ENCODE assay signal across 13 cellular contexts in the genomic region with DNA sequence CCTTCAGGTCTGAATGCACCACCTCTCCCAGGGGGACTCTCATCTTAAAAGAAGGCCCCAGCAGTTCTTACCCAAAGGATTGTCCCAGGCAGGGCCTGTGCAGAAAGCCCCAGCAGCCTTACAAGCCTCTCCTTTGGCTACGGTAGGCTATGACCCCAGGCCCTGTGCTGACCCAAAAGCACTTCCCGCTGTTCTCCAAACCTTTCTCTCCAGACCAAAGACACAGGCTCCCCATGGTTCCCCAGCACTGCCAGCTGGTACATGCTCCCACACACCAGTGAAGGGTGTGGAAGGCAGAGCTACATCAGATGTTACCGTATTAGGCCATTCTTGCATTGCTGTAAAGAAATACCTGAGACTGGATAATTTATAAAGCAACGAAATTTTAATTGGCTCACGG. TPM values are rescaled to one million over a fixed set of nuclear protein-coding genes. Genes with fewer than 3 reads are reported as not detected.
DNase-seq lines count a peak whose midpoint lies in the region; ATAC-seq, FAIRE-seq and TF ChIP-seq lines count a peak whose summit lies in the region.
"Had no signal": no experiment of that assay in that cellular context is flagged by ENCODE, and none has a peak within 500 bp of the region (broad histone marks: within the 10 kb centered on the region; RNA-seq: fewer than 3 reads in every experiment).

No MANE protein-coding gene starts in this region.

- TF ChIP-seq CTCF in astrocyte (IDR thresholded peaks at IDR 0.05; ENCODE audit: insufficient read depth, low read depth, low read length) (no peak), osteocyte (IDR thresholded peaks at IDR 0.05) (no peak)

- no peak overlapping the region for H3K9ac ChIP-seq in astrocyte (ENCODE audit: low read length)

- peak overlapping the region; percentile 58 for H3K4me3 ChIP-seq in CD4-positive, CD25-positive, alpha-beta regulatory T cell (ENCODE audit: low read depth, low read length)
- no peak overlapping the region for H3K4me3 ChIP-seq in astrocyte (ENCODE audit: insufficient read depth, low read depth, low read length)
- H3K4me3 ChIP-seq: mucosa of descending colon, psoas muscle had no signal

- no peaks in the 10 kb centered on the region for H3K36me3 ChIP-seq in CD4-positive, CD25-positive, alpha-beta regulatory T cell (ENCODE audit: control insufficient read depth, insufficient read depth, low read length)
- no peaks in the 10 kb centered on the region for H3K36me3 ChIP-seq in astrocyte (ENCODE audit: insufficient read depth, low read length)

- H3K4me1 Mint-ChIP-seq in CD4-positive, CD25-positive, alpha-beta regulatory T cell, result peaks cover 22 to 80% (median 41%) of the 10 kb centered on the region in 4 donors
- H3K4me1 Mint-ChIP-seq in IgD-negative memory B cell, result peaks cover 49 to 65% (median 57%) of the 10 kb centered on the region in 3 donors
- H3K4me1 Mint-ChIP-seq in astrocyte (ENCODE audit: low read depth, unreplicated experiment), result peaks cover 8% of the 10 kb centered on the region
- peaks cover 24% of the 10 kb centered on the region for H3K4me1 Mint-ChIP-seq in osteocyte (ENCODE audit: unreplicated experiment)

- no peak for DNase-seq in CD4-positive, CD25-positive, alpha-beta regulatory T cell
- DNase-seq in astrocyte (ENCODE audit: low read depth), result no peak
- no peak for DNase-seq in osteocyte (ENCODE audit: extremely low spot score, unreplicated experiment)
- DNase-seq in NCI-H146 (lab: John Stamatoyannopoulos, UW), result no peak
- no peak for DNase-seq in iPS-NIHi11 (ENCODE audit: low spot score)
- DNase-seq: Caco-2, NCI-H1694, NCI-H748 treated with DMSO at 0.1 percent for 48 hours, psoas muscle, SIG-M5 had no signal

- H3K27ac Mint-ChIP-seq in CD4-positive, CD25-positive, alpha-beta regulatory T cell, result peak overlapping the region; percentile 90 to 99 (median 99)
- H3K27ac Mint-ChIP-seq in IgD-negative memory B cell (peak overlapping the region; percentile 43 to 97 (median 90)), astrocyte (ENCODE audit: unreplicated experiment) (no peak overlapping the region), osteocyte (ENCODE audit: unreplicated experiment) (peak overlapping the region; percentile 38)

- no peaks in the 10 kb centered on the region for H3K79me2 ChIP-seq in astrocyte (ENCODE audit: insufficient read depth, low read length)

- peak overlapping the region; percentile 34 to 84 (median 82) for H3K4me3 Mint-ChIP-seq in CD4-positive, CD25-positive, alpha-beta regulatory T cell
- H3K4me3 Mint-ChIP-seq in IgD-negative memory B cell (peak overlapping the region in 3 of 4 donors; percentile 38 to 90 (median 79)), astrocyte (ENCODE audit: unreplicated experiment) (peak overlapping the region; percentile 70), osteocyte (ENCODE audit: unreplicated experiment) (no peak overlapping the region)

- no peak for ATAC-seq in CD4-positive, CD25-positive, alpha-beta regulatory T cell (ENCODE audit: low read depth in 2 of 2)
- no peak for ATAC-seq in HG03460 (IDR thresholded peaks at IDR 0.05; ENCODE audit: unreplicated experiment)

- H3K9me3 ChIP-seq in CD4-positive, CD25-positive, alpha-beta regulatory T cell (ENCODE audit: control insufficient read depth in 2 of 2, low read length in 2 of 2), result peaks cover under 1 to 3% of the 10 kb centered on the region in 2 experiments
- H3K9me3 ChIP-seq in astrocyte (ENCODE audit: insufficient read depth, low read depth, low read length), result no peaks in the 10 kb centered on the region
- H3K9me3 ChIP-seq: mucosa of descending colon, psoas muscle had no signal

- peaks cover 0 to 7% (median 2%) of the 10 kb centered on the region in 7 donors for H3K9me3 Mint-ChIP-seq in CD4-positive, CD25-positive, alpha-beta regulatory T cell
- H3K9me3 Mint-ChIP-seq in IgD-negative memory B cell, result peaks cover 0 to 5% (median 0%) of the 10 kb centered on the region in 3 donors
- peaks cover 2% of the 10 kb centered on the region for H3K9me3 Mint-ChIP-seq in astrocyte (ENCODE audit: unreplicated experiment)
- peaks cover 6% of the 10 kb centered on the region for H3K9me3 Mint-ChIP-seq in osteocyte (ENCODE audit: unreplicated experiment)

- peak overlapping the region; percentile 78 for H3K27ac ChIP-seq in CD4-positive, CD25-positive, alpha-beta regulatory T cell (ENCODE audit: insufficient read depth, low read length, poor library complexity, severe bottlenecking)
- H3K27ac ChIP-seq in astrocyte (ENCODE audit: low read depth, low read length), result no peak overlapping the region
- H3K27ac ChIP-seq: psoas muscle had no signal

- no peak for FAIRE-seq in astrocyte (lab: Jason Lieb, UNC)

- no peaks in the 10 kb centered on the region for H3K27me3 ChIP-seq in CD4-positive, CD25-positive, alpha-beta regulatory T cell (ENCODE audit: control insufficient read depth, insufficient read depth, low read length)
- no peaks in the 10 kb centered on the region for H3K27me3 ChIP-seq in astrocyte (ENCODE audit: insufficient read depth, low read length)

- peaks cover 46% of the 10 kb centered on the region for H3K4me1 ChIP-seq in CD4-positive, CD25-positive, alpha-beta regulatory T cell (ENCODE audit: control insufficient read depth, insufficient read depth, low read length, poor library complexity, severe bottlenecking)
- H3K4me1 ChIP-seq in astrocyte (ENCODE audit: insufficient read depth, low read length), result peaks cover 12% of the 10 kb centered on the region
- H3K4me1 ChIP-seq: psoas muscle had no signal

- H2AFZ ChIP-seq in astrocyte (ENCODE audit: low read depth, low read length), result no peak overlapping the region

- H3K36me3 Mint-ChIP-seq in CD4-positive, CD25-positive, alpha-beta regulatory T cell, result no peaks in the 10 kb centered on the region
- H3K36me3 Mint-ChIP-seq in IgD-negative memory B cell (no peaks in the 10 kb centered on the region), astrocyte (ENCODE audit: low read depth, unreplicated experiment) (peaks cover 10% of the 10 kb centered on the region), osteocyte (ENCODE audit: unreplicated experiment) (no peaks in the 10 kb centered on the region)

- H3K27me3 Mint-ChIP-seq in CD4-positive, CD25-positive, alpha-beta regulatory T cell, result no peaks in the 10 kb centered on the region
- H3K27me3 Mint-ChIP-seq in IgD-negative memory B cell (no peaks in the 10 kb centered on the region), astrocyte (ENCODE audit: low read depth, unreplicated experiment) (peaks cover 10% of the 10 kb centered on the region), osteocyte (ENCODE audit: unreplicated experiment) (no peaks in the 10 kb centered on the region)

- H4K20me1 ChIP-seq in astrocyte (ENCODE audit: insufficient read depth, low read length), result no peaks in the 10 kb centered on the region

- no peak overlapping the region for H3K4me2 ChIP-seq in astrocyte (ENCODE audit: low read length)

RNA-seq across cellular contexts. Expression of a gene that starts 35.4 kb away (rescaled TPM):
- total RNA-seq in CD4-positive, CD25-positive, alpha-beta regulatory T cell, result 215 TPM
- polyA plus RNA-seq in CD4-positive, CD25-positive, alpha-beta regulatory T cell, result 100 to 1,000 TPM; 225 to 299 (median 250) TPM
- polyA plus RNA-seq in IgD-negative memory B cell, result 163 TPM
- 51.7 and 63.7 TPM in 2 replicates for total RNA-seq in astrocyte
- 65.0 and 74.7 TPM in 2 replicates for total RNA-seq in osteocyte
